12 cellular contexts compared by ENCODE assay signal in genomic region chr11:100849009-100849913, GRCh38.
DNase-seq lines count a peak whose midpoint lies in the region; ATAC-seq and TF ChIP-seq lines count a peak whose summit lies in the region.
"Had no signal": no experiment of that assay in that cellular context is flagged by ENCODE, and none has a peak within 500 bp of the region (broad histone marks: within the 10 kb centered on the region; RNA-seq: fewer than 3 reads in every experiment).

No MANE protein-coding gene starts in this region.

- no peaks in the 10 kb centered on the region for H3K36me3 ChIP-seq in CD4-positive, alpha-beta memory T cell (ENCODE audit: insufficient read depth, low read length)

- H3K9me3 ChIP-seq in CD4-positive, alpha-beta memory T cell (ENCODE audit: control insufficient read depth in 1 of 2, low read length in 2 of 2) = no peaks in the 10 kb centered on the region

- H3K27ac ChIP-seq in CD4-positive, alpha-beta memory T cell (ENCODE audit: low read depth, low read length) = no peak overlapping the region

- H3K9me3 Mint-ChIP-seq in osteocyte (ENCODE audit: unreplicated experiment) = no peaks in the 10 kb centered on the region
- H3K9me3 Mint-ChIP-seq in CD4-positive, alpha-beta memory T cell = peaks cover 0 to 3% (median 0%) of the 10 kb centered on the region in 8 donors

- H3K4me1 ChIP-seq in CD4-positive, alpha-beta memory T cell (ENCODE audit: insufficient read depth, low read length) = no peaks in the 10 kb centered on the region

- POLR2A ChIA-PET in CD4-positive, alpha-beta memory T cell (lab: Charles Lee; ENCODE audit: partially characterized antibody) = no interaction called here

- TF ChIP-seq CTCF in AG09319 (IDR thresholded peaks at IDR 0.05; ENCODE audit: low read depth, low read length) (no peak), fibroblast of villous mesenchyme (IDR thresholded peaks at IDR 0.05; ENCODE audit: insufficient read depth, low read depth, low read length) (no peak), osteocyte (IDR thresholded peaks at IDR 0.05) (no peak)

- H3K4me3 ChIP-seq in fibroblast of villous mesenchyme (ENCODE audit: low read depth, low read length) = no peak overlapping the region
- H3K4me3 ChIP-seq in CD4-positive, alpha-beta memory T cell (ENCODE audit: low read length in 2 of 2) = no peak overlapping the region

- H3K4me3 Mint-ChIP-seq in osteocyte (ENCODE audit: unreplicated experiment) = peak overlapping the region; percentile 28
- no peak overlapping the region for H3K4me3 Mint-ChIP-seq in CD4-positive, alpha-beta memory T cell
- H3K4me3 Mint-ChIP-seq: CD8-positive, alpha-beta memory T cell; memory B cell had no signal

- no peaks in the 10 kb centered on the region for H3K27me3 Mint-ChIP-seq in osteocyte (ENCODE audit: unreplicated experiment)
- H3K27me3 Mint-ChIP-seq in CD4-positive, alpha-beta memory T cell = no peaks in the 10 kb centered on the region
- H3K27me3 Mint-ChIP-seq: CD8-positive, alpha-beta memory T cell; memory B cell had no signal

- CTCF ChIA-PET in CD4-positive, alpha-beta memory T cell (lab: Charles Lee; ENCODE audit: partially characterized antibody) = interaction anchor here (0.6 kb wide), 1 partner anchor 60 kb away, joined by 4 read pairs; no protein-coding TSS in a partner anchor

- H3K36me3 Mint-ChIP-seq in osteocyte (ENCODE audit: unreplicated experiment) = no peaks in the 10 kb centered on the region
- no peaks in the 10 kb centered on the region for H3K36me3 Mint-ChIP-seq in CD4-positive, alpha-beta memory T cell
- H3K36me3 Mint-ChIP-seq: CD8-positive, alpha-beta memory T cell; memory B cell had no signal

- ATAC-seq in HG02571 (IDR thresholded peaks at IDR 0.05; ENCODE audit: unreplicated experiment) (no peak), GM19328 (IDR thresholded peaks at IDR 0.05; ENCODE audit: unreplicated experiment) (no peak)

- H3K27ac Mint-ChIP-seq in osteocyte (ENCODE audit: unreplicated experiment) = peak overlapping the region; percentile 86
- H3K27ac Mint-ChIP-seq in CD4-positive, alpha-beta memory T cell = no peak overlapping the region
- H3K27ac Mint-ChIP-seq: CD8-positive, alpha-beta memory T cell; memory B cell had no signal

- DNase-seq in AG09319 (ENCODE audit: extremely low read depth, low read depth) = peak; percentile 94
- DNase-seq in fibroblast of villous mesenchyme (ENCODE audit: low read depth) = peak; percentile 97
- no peak for DNase-seq in osteocyte (ENCODE audit: extremely low spot score, unreplicated experiment)
- DNase-seq in NAMALWA (ENCODE audit: low spot score) = no peak
- no peak for DNase-seq in CD4-positive, alpha-beta memory T cell
- DNase-seq: CD8-positive, alpha-beta memory T cell; NCI-H524 treated with DMSO at 0.1 percent for 48 hours; T-helper 1 cell had no signal

- H3K27me3 ChIP-seq in CD4-positive, alpha-beta memory T cell (ENCODE audit: insufficient read depth, low read length) = no peaks in the 10 kb centered on the region

- intact Hi-C loops in CD4-positive, alpha-beta memory T cell (cut with micrococcal nuclease) = no loop called here

- peaks cover 36% of the 10 kb centered on the region for H3K4me1 Mint-ChIP-seq in osteocyte (ENCODE audit: unreplicated experiment)
- no peaks in the 10 kb centered on the region for H3K4me1 Mint-ChIP-seq in CD4-positive, alpha-beta memory T cell
- H3K4me1 Mint-ChIP-seq: CD8-positive, alpha-beta memory T cell; memory B cell had no signal

TF ChIP-seq in PFSK-1, 5 proteins besides CTCF, POLR2A, EP300 and RAD21:
- TF ChIP-seq TAF1 (IDR thresholded peaks at IDR 0.05; ENCODE audit: borderline replicate concordance, insufficient read depth, low read length) = no peak
- no peak for TF ChIP-seq FOXP2 (optimal IDR thresholded peaks at IDR 0.05; ENCODE audit: borderline replicate concordance, extremely low read depth, extremely low read length, insufficient read depth)
- TF ChIP-seq, protein P1, sequence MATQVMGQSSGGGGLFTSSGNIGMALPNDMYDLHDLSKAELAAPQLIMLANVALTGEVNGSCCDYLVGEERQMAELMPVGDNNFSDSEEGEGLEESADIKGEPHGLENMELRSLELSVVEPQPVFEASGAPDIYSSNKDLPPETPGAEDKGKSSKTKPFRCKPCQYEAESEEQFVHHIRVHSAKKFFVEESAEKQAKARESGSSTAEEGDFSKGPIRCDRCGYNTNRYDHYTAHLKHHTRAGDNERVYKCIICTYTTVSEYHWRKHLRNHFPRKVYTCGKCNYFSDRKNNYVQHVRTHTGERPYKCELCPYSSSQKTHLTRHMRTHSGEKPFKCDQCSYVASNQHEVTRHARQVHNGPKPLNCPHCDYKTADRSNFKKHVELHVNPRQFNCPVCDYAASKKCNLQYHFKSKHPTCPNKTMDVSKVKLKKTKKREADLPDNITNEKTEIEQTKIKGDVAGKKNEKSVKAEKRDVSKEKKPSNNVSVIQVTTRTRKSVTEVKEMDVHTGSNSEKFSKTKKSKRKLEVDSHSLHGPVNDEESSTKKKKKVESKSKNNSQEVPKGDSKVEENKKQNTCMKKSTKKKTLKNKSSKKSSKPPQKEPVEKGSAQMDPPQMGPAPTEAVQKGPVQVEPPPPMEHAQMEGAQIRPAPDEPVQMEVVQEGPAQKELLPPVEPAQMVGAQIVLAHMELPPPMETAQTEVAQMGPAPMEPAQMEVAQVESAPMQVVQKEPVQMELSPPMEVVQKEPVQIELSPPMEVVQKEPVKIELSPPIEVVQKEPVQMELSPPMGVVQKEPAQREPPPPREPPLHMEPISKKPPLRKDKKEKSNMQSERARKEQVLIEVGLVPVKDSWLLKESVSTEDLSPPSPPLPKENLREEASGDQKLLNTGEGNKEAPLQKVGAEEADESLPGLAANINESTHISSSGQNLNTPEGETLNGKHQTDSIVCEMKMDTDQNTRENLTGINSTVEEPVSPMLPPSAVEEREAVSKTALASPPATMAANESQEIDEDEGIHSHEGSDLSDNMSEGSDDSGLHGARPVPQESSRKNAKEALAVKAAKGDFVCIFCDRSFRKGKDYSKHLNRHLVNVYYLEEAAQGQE (IDR thresholded peaks at IDR 0.05; ENCODE audit: insufficient read depth in 1 of 2, low read depth in 2 of 2, low read length in 2 of 2) = no peak
- TF ChIP-seq POLR2AphosphoS5 (IDR thresholded peaks at IDR 0.05; ENCODE audit: low read depth, low read length) = no peak
- peak; percentile 64; the same call in 1 of the 2 replicates for TF ChIP-seq SIN3A (IDR thresholded peaks at IDR 0.05; ENCODE audit: borderline replicate concordance, insufficient read depth, low read length)
TF ChIP-seq in PFSK-1: peak in this region for 1.

Comparison
In these comparisons a context has a peak if more than half of its experiments do, and no peak if none do; other contexts are left out.
1. DNase-seq: peak in AG09319 (single experiment) and fibroblast of villous mesenchyme (single experiment); none in osteocyte (single experiment), NAMALWA (single experiment) and CD4-positive, alpha-beta memory T cell (0 of 5).